In the genomic region with DNA sequence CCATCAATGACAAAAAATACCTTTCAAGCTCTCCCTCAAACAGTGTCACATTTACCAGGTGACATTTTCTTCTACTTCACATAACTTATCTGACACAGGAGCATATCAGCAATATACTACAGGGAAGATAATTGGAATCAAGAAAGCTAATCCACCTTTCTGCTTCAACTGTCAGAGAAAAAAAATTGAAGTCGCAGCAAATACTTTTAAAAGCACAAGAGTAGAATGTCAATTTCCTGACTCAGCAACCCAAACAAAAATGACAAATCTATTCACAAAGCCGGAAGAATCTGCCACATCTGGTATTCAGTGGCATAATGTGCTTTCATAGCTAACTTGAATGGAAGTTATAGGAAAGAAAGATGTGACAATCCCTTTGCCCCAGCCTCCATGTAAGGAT, we compare ENCODE assay signal across 26 cellular contexts.
"Had no signal": no experiment of that assay in that cellular context is flagged by ENCODE, and none has a peak within 500 bp of the region (broad histone marks: within the 10 kb centered on the region; RNA-seq: fewer than 3 reads in every experiment).

No MANE protein-coding gene starts in this region.

- H3K4me1 Mint-ChIP-seq: memory B cell had no signal

- H3K27me3 ChIP-seq: ascending aorta, esophagus muscularis mucosa, gastrocnemius medialis, neutrophil, pancreas, sigmoid colon, upper lobe of left lung had no signal

- DNase-seq: activated CD4-positive, alpha-beta memory T cell treated with anti-CD3 and anti-CD28 coated beads, Interleukin-2, amount 10 ng/mL, durations not matched to agents 7 days and 5 days; activated CD4-positive, alpha-beta T cell treated with anti-CD3 and anti-CD28 coated beads, Interleukin-2, amount 10 ng/mL, durations not matched to agents 24 days and 14 days; activated effector memory CD4-positive, alpha-beta T cell treated with Interleukin-2 at 50 U/mL for 16 hours; activated naive CD4-positive, alpha-beta T cell treated with anti-CD3 and anti-CD28 coated beads, Interleukin-2, amount 10 ng/mL, durations not matched to agents 7 days and 5 days; activated T-cell treated with anti-CD3 and anti-CD28 coated beads, Interleukin-2, amount 50 U/mL, for 72 hours; gastrocnemius medialis; head of caudate nucleus; hypothalamus; left colon; pancreas; sigmoid colon; stimulated activated CD4-positive, alpha-beta T cell treated with anti-CD3 and anti-CD28 coated beads, Interleukin-4, amount 100 ng/mL, for 1 hour; stimulated activated naive CD4-positive, alpha-beta T cell; T-cell; upper lobe of left lung had no signal

- H3K36me3 ChIP-seq: ascending aorta, esophagus muscularis mucosa, gastrocnemius medialis, neutrophil, pancreas, sigmoid colon, thoracic aorta, upper lobe of left lung had no signal

- H3K27me3 Mint-ChIP-seq: natural killer cell treated with Interleukin-12 subunit alpha and Interleukin-12 subunit beta and Interleukin-15 and Interleukin-18, amount 100 ng/mL, for 72 hours; T-cell had no signal

- H3K36me3 Mint-ChIP-seq: memory B cell; natural killer cell treated with Interleukin-12 subunit alpha and Interleukin-12 subunit beta and Interleukin-15 and Interleukin-18, amount 100 ng/mL, for 72 hours; T-cell had no signal

- ATAC-seq: activated CD4-positive, CD25-positive, alpha-beta regulatory T cell treated with anti-CD3 and anti-CD28 coated beads, Interleukin-2, amount 50 U/mL, for 24 hours; activated T-cell treated with anti-CD3 and anti-CD28 coated beads, Interleukin-2, amount 50 U/mL, for 72 hours; gastrocnemius medialis; left colon; natural killer cell treated with Interleukin-12 subunit alpha and Interleukin-12 subunit beta and Interleukin-15 and Interleukin-18, amount 100 ng/mL, for 72 hours; T-cell had no signal

- H3K4me3 ChIP-seq: ascending aorta, coronary artery, esophagus muscularis mucosa, gastrocnemius medialis, pancreas, sigmoid colon, thoracic aorta, upper lobe of left lung had no signal

- H3K4me1 ChIP-seq: ascending aorta, esophagus muscularis mucosa, gastrocnemius medialis, sigmoid colon, upper lobe of left lung had no signal

- H3K27ac ChIP-seq: ascending aorta, coronary artery, esophagus muscularis mucosa, gastrocnemius medialis, neutrophil, pancreas, sigmoid colon, thoracic aorta, upper lobe of left lung, VCaP had no signal

- H3K27ac Mint-ChIP-seq: activated CD4-positive, alpha-beta memory T cell treated with anti-CD3 and anti-CD28 coated beads, Interleukin-2, amount 10 ng/mL, durations not matched to agents 7 days and 5 days; activated CD4-positive, alpha-beta T cell treated with anti-CD3 and anti-CD28 coated beads, Interleukin-2, amount 10 ng/mL, durations not matched to agents 24 days and 14 days; activated naive CD4-positive, alpha-beta T cell treated with anti-CD3 and anti-CD28 coated beads, Interleukin-2, amount 10 ng/mL, durations not matched to agents 7 days and 5 days; activated T-cell treated with anti-CD3 and anti-CD28 coated beads, Interleukin-2, amount 50 U/mL, for 72 hours; memory B cell; natural killer cell treated with Interleukin-12 subunit alpha and Interleukin-12 subunit beta and Interleukin-15 and Interleukin-18, amount 100 ng/mL, for 72 hours; T-cell; T-helper 2 cell treated with Interferon-gamma antibody and Interleukin-4, amounts not matched to agents 5 μg/mL and 100 μg/mL, for 36 hours had no signal

- H3K4me3 Mint-ChIP-seq: activated CD4-positive, alpha-beta memory T cell treated with anti-CD3 and anti-CD28 coated beads, Interleukin-2, amount 10 ng/mL, durations not matched to agents 7 days and 5 days; activated CD4-positive, alpha-beta T cell treated with anti-CD3 and anti-CD28 coated beads, Interleukin-2, amount 10 ng/mL, durations not matched to agents 24 days and 14 days; activated naive CD4-positive, alpha-beta T cell treated with anti-CD3 and anti-CD28 coated beads, Interleukin-2, amount 10 ng/mL, durations not matched to agents 7 days and 5 days; activated T-cell treated with anti-CD3 and anti-CD28 coated beads, Interleukin-2, amount 50 U/mL, for 72 hours; memory B cell; natural killer cell treated with Interleukin-12 subunit alpha and Interleukin-12 subunit beta and Interleukin-15 and Interleukin-18, amount 100 ng/mL, for 72 hours; T-cell; T-helper 2 cell treated with Interferon-gamma antibody and Interleukin-4, amounts not matched to agents 5 μg/mL and 100 μg/mL, for 36 hours had no signal

- H3K9me3 Mint-ChIP-seq: memory B cell; natural killer cell treated with Interleukin-12 subunit alpha and Interleukin-12 subunit beta and Interleukin-15 and Interleukin-18, amount 100 ng/mL, for 72 hours; T-cell; T-helper 2 cell treated with Interferon-gamma antibody and Interleukin-4, amounts not matched to agents 5 μg/mL and 100 μg/mL, for 36 hours had no signal

- FAIRE-seq: bronchial epithelial cell, pancreas had no signal

- H3K9me3 ChIP-seq: ascending aorta, esophagus muscularis mucosa, gastrocnemius medialis, neutrophil, pancreas, sigmoid colon, thoracic aorta, upper lobe of left lung had no signal
